3 cellular contexts compared by ENCODE assay signal in the genomic region with DNA sequence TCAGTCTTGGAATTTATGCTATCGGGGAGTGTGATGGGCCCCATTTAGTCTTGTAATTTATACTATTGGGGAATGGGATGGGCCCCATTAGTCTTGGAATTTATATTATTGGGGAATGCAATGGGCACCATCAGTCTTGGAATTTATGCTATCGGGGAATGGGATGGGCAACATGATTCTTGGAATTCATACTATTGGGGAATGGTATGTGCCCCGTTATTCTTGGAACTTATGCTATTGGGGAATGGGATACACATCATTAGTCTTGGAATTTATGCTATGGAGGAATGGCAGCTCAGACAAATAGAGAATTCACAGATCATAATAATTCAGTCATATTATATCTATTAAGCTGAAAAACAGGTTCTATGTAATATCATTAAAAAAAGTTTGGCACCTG.
"Had no signal": no experiment of that assay in that cellular context is flagged by ENCODE, and none has a peak within 500 bp of the region (broad histone marks: within the 10 kb centered on the region; RNA-seq: fewer than 3 reads in every experiment).

No MANE protein-coding gene starts in this region.

- H3K4me3 ChIP-seq: GM12878 had no signal

- DNase-seq: GDM1, GF-D8 had no signal
